1 cellular context compared by ENCODE assay signal in the genomic region with DNA sequence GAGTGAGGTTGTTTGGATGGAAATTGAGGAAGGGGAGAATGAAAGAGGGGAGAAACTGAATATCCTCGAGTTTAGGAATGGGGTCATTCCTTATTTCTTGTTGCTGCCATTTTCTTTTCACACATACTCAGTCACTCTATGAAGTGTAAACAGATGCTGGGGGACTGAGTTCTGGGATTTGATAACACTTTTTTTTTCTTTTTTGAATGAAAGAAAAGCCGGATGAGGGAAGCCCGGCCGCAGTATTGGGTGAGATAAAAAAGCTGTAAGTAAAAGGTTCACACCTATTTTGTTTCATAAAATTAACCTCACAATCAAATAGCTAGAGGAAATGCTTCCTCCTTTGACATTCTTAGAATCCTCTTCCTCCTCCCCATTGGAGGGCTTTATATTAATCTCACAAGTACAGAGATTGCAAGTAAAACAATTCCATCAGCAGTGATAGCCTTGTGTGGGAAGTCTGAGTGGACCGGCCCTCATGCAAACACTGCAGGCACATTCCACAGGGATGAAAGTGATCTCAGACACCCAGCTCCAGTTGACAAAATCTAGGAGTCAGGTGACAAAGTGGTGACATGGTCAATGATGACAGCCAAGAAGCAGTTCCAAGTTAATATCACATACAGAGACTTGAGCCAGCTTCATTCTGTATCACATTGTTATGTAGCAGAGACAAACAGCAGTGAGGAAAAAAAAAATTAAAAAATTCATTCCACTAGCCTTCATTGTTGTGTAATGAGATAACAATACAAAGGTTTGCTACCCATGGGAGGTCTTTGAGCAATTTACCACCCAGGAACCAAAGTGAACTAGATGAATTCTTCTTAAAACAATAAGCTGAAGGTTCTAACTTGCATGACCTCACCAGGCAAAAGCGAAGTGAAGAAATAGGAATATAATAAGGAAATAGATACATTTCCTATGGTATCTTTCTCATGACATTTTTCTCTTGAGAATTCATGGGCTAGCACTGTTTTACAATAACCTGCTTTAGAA.
A peak's percentile ranks its signal among the peaks of the same experiment; 100 is the strongest.
TF ChIP-seq lines count a peak whose summit lies in the region.

No MANE protein-coding gene starts in this region.

TF ChIP-seq in H1, 55 proteins besides CTCF, POLR2A, EP300 and RAD21:
- TF ChIP-seq TBP (IDR thresholded peaks at IDR 0.05; ENCODE audit: low read depth, low read length) (no peak), SUZ12 (IDR thresholded peaks at IDR 0.05; ENCODE audit: low read length) (no peak), CEBPB (IDR thresholded peaks at IDR 0.05; ENCODE audit: low read depth, low read length) (peak; percentile 21; the same call in 1 of the 2 replicates), EZH2 (IDR thresholded peaks at IDR 0.05; ENCODE audit: low read depth, low read length, severe bottlenecking) (no peak)
